ENCODE assay signal across 12 cellular contexts in genomic region chr3:81437683-81438082, GRCh38.
DNase-seq lines count a peak whose midpoint lies in the region; ATAC-seq lines count a peak whose summit lies in the region.
"Had no signal": no experiment of that assay in that cellular context is flagged by ENCODE, and none has a peak within 500 bp of the region (broad histone marks: within the 10 kb centered on the region; RNA-seq: fewer than 3 reads in every experiment).

No MANE protein-coding gene starts in this region.

- no peaks in the 10 kb centered on the region for H3K36me3 Mint-ChIP-seq in activated CD8-positive, alpha-beta memory T cell treated with anti-CD3 and anti-CD28 coated beads, Interleukin-2, amount 10 ng/mL, durations not matched to agents 7 days and 5 days
- H3K36me3 Mint-ChIP-seq: CD8-positive, alpha-beta memory T cell; IgD-negative memory B cell had no signal

- no peak for ATAC-seq in activated CD8-positive, alpha-beta memory T cell treated with anti-CD3 and anti-CD28 coated beads, Interleukin-2, amount 10 ng/mL, durations not matched to agents 7 days and 5 days
- ATAC-seq: GM12878 had no signal

- H3K27ac Mint-ChIP-seq in activated CD8-positive, alpha-beta memory T cell treated with anti-CD3 and anti-CD28 coated beads, Interleukin-2, amount 10 ng/mL, durations not matched to agents 7 days and 5 days, result no peak overlapping the region
- H3K27ac Mint-ChIP-seq: CD8-positive, alpha-beta memory T cell; IgD-negative memory B cell had no signal

- no peak overlapping the region for H3K4me3 Mint-ChIP-seq in activated CD8-positive, alpha-beta memory T cell treated with anti-CD3 and anti-CD28 coated beads, Interleukin-2, amount 10 ng/mL, durations not matched to agents 7 days and 5 days
- H3K4me3 Mint-ChIP-seq: CD8-positive, alpha-beta memory T cell; IgD-negative memory B cell had no signal

- DNase-seq in ELF-1 (ENCODE audit: low read depth, low spot score) (peak; percentile 10), SK-N-DZ (ENCODE audit: low spot score) (peak; percentile 78), iPS-NIHi7 (ENCODE audit: extremely low spot score) (peak; percentile 14), AG08396 (ENCODE audit: low spot score) (no peak), NOMO-1 (lab: John Stamatoyannopoulos, UW; ENCODE audit: unreplicated experiment in 2 of 2) (no peak), NCI-H748 treated with DMSO at 0.1 percent for 48 hours (lab: John Stamatoyannopoulos, UW) (no peak)
- no peak for DNase-seq in activated CD8-positive, alpha-beta memory T cell treated with anti-CD3 and anti-CD28 coated beads, Interleukin-2, amount 10 ng/mL, durations not matched to agents 7 days and 5 days
- DNase-seq: Caco-2; CD8-positive, alpha-beta memory T cell; DMS53 had no signal

- no peaks in the 10 kb centered on the region for H3K9me3 Mint-ChIP-seq in activated CD8-positive, alpha-beta memory T cell treated with anti-CD3 and anti-CD28 coated beads, Interleukin-2, amount 10 ng/mL, durations not matched to agents 7 days and 5 days (ENCODE audit: low read depth)

- H3K4me1 Mint-ChIP-seq in activated CD8-positive, alpha-beta memory T cell treated with anti-CD3 and anti-CD28 coated beads, Interleukin-2, amount 10 ng/mL, durations not matched to agents 7 days and 5 days, result no peaks in the 10 kb centered on the region
- H3K4me1 Mint-ChIP-seq: CD8-positive, alpha-beta memory T cell; IgD-negative memory B cell had no signal

- no peaks in the 10 kb centered on the region for H3K27me3 Mint-ChIP-seq in activated CD8-positive, alpha-beta memory T cell treated with anti-CD3 and anti-CD28 coated beads, Interleukin-2, amount 10 ng/mL, durations not matched to agents 7 days and 5 days
- H3K27me3 Mint-ChIP-seq: CD8-positive, alpha-beta memory T cell had no signal

- CTCF ChIA-PET in activated CD8-positive, alpha-beta memory T cell treated with anti-CD3 and anti-CD28 coated beads, Interleukin-2, amount 10 ng/mL, durations not matched to agents 7 days and 5 days (lab: Charles Lee), result no interaction called here

Comparison
In these comparisons a context has a peak if more than half of its experiments do, and no peak if none do; other contexts are left out.
1. DNase-seq: peak in ELF-1 (single experiment), SK-N-DZ (single experiment) and iPS-NIHi7 (single experiment); none in AG08396 (single experiment), NOMO-1 (0 of 2), NCI-H748 treated with DMSO at 0.1 percent for 48 hours (single experiment) and activated CD8-positive, alpha-beta memory T cell treated with anti-CD3 and anti-CD28 coated beads, Interleukin-2, amount 10 ng/mL, durations not matched to agents 7 days and 5 days (single experiment).